ENCODE assay signal across 1 cellular context in the genomic region with DNA sequence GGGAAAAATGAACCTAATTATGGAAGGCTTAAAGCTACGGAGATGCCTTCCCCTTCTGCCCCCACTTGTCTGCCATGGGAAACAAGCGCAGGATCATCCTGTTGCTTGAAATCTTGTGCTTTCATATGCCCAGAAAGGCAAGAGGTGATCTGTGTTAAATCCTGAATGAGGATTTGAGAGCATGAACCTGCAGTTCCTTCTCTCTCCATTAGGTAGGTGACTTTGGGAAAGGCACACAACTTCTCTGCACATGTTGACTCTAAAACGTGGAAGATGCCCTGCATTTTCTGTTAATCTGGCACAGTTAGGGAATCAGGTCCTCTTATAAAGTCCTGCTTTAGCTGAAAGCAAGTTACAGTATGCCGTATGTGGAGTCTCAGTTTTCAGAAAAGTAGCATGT.
TF ChIP-seq lines count a peak whose summit lies in the region.

No MANE protein-coding gene starts in this region.

TF ChIP-seq in GM12878, 131 proteins besides CTCF, POLR2A, EP300 and RAD21 (continued from another document):
- TF ChIP-seq, protein P1, sequence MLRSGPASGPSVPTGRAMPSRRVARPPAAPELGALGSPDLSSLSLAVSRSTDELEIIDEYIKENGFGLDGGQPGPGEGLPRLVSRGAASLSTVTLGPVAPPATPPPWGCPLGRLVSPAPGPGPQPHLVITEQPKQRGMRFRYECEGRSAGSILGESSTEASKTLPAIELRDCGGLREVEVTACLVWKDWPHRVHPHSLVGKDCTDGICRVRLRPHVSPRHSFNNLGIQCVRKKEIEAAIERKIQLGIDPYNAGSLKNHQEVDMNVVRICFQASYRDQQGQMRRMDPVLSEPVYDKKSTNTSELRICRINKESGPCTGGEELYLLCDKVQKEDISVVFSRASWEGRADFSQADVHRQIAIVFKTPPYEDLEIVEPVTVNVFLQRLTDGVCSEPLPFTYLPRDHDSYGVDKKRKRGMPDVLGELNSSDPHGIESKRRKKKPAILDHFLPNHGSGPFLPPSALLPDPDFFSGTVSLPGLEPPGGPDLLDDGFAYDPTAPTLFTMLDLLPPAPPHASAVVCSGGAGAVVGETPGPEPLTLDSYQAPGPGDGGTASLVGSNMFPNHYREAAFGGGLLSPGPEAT (IDR thresholded peaks at IDR 0.05; ENCODE audit: low read depth) = no peak
- TF ChIP-seq USF1 (IDR thresholded peaks at IDR 0.05; ENCODE audit: borderline replicate concordance, extremely low read length, insufficient read depth, low read depth, low read length) (no peak), GATAD2B (conservative IDR thresholded peaks at IDR 0.05; ENCODE audit: low read depth) (no peak), ATF7 (IDR thresholded peaks at IDR 0.05; ENCODE audit: low read depth) (no peak), NR2F1 (conservative IDR thresholded peaks at IDR 0.05) (no peak), YY1 (IDR thresholded peaks at IDR 0.05; ENCODE audit: low read depth, low read length) (no peak), RBBP5 (conservative IDR thresholded peaks at IDR 0.05) (no peak), ZNF274 (IDR thresholded peaks at IDR 0.05; ENCODE audit: insufficient read depth, insufficient read length) (no peak), MTA3 (IDR thresholded peaks at IDR 0.05; ENCODE audit: borderline replicate concordance, low read length) (no peak), NFIC (IDR thresholded peaks at IDR 0.05; ENCODE audit: low read depth, low read length) (no peak)
